Comparison of ENCODE assay signal across 2 cellular contexts in genomic region chr1:58896211-58897183, GRCh38.
TF ChIP-seq lines count a peak whose summit lies in the region.

No MANE protein-coding gene starts in this region.

TF ChIP-seq in HCT116, 20 proteins besides CTCF, POLR2A, EP300 and RAD21 (continued from another document):
- TF ChIP-seq REST (IDR thresholded peaks at IDR 0.05; ENCODE audit: low read depth) = no peak
- TF ChIP-seq TCF7L2 (IDR thresholded peaks at IDR 0.05; ENCODE audit: borderline replicate concordance, extremely low read depth, insufficient read depth, insufficient read length) = no peak
- TF ChIP-seq ZBTB33 (IDR thresholded peaks at IDR 0.05; ENCODE audit: extremely low read depth, insufficient replicate concordance, low read length) = no peak

TF ChIP-seq in SK-N-SH treated with all-trans-retinoic acid at 6 μM for 48 hours, 23 proteins besides CTCF, POLR2A, EP300 and RAD21 (continued from another document):
- no peak for TF ChIP-seq TSHZ2 (CRISPR knock-in tag; IDR thresholded peaks at IDR 0.05)
- no peak for TF ChIP-seq OSR1 (CRISPR knock-in tag; IDR thresholded peaks at IDR 0.05)
- TF ChIP-seq PATZ1 (CRISPR knock-in tag; IDR thresholded peaks at IDR 0.05; ENCODE audit: borderline replicate concordance) = no peak
- no peak for TF ChIP-seq CREB5 (CRISPR knock-in tag; IDR thresholded peaks at IDR 0.05; ENCODE audit: low read depth)
- TF ChIP-seq BACH2 (CRISPR knock-in tag; IDR thresholded peaks at IDR 0.05; ENCODE audit: borderline replicate concordance) = no peak
- no peak for TF ChIP-seq ZNF8 (CRISPR knock-in tag; IDR thresholded peaks at IDR 0.05)
- TF ChIP-seq GLIS3 (CRISPR knock-in tag; IDR thresholded peaks at IDR 0.05) = no peak
